In the genomic region with DNA sequence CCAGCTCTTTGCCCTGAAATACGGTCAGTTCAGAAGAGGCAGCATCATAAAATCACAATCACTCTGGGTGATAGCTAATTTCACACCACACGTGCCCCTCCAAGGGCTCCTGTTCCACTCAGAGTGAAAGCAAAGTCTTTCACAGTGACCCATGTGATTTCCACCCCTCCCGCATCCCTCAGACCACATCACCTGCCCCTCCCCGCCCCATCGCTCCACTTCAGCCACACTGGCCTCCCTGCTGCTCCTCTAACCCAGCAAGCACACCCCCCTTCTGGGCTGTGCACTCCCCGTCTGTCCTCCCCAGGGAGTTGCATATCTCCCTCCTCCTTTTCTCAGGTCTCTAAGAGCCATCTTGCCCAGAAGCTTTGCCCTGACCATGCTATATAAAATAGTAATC, we compare ENCODE assay signal across 1 cellular context.
A peak's percentile ranks its signal among the peaks of the same experiment; 100 is the strongest.
TF ChIP-seq lines count a peak whose summit lies in the region.

No MANE protein-coding gene starts in this region.

TF ChIP-seq in GM12878, 131 proteins besides CTCF, POLR2A, EP300 and RAD21 (continued from another document and continues in another):
- TF ChIP-seq, protein P1, sequence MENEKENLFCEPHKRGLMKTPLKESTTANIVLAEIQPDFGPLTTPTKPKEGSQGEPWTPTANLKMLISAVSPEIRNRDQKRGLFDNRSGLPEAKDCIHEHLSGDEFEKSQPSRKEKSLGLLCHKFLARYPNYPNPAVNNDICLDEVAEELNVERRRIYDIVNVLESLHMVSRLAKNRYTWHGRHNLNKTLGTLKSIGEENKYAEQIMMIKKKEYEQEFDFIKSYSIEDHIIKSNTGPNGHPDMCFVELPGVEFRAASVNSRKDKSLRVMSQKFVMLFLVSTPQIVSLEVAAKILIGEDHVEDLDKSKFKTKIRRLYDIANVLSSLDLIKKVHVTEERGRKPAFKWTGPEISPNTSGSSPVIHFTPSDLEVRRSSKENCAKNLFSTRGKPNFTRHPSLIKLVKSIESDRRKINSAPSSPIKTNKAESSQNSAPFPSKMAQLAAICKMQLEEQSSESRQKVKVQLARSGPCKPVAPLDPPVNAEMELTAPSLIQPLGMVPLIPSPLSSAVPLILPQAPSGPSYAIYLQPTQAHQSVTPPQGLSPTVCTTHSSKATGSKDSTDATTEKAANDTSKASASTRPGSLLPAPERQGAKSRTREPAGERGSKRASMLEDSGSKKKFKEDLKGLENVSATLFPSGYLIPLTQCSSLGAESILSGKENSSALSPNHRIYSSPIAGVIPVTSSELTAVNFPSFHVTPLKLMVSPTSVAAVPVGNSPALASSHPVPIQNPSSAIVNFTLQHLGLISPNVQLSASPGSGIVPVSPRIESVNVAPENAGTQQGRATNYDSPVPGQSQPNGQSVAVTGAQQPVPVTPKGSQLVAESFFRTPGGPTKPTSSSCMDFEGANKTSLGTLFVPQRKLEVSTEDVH (IDR thresholded peaks at IDR 0.05; ENCODE audit: low read depth, partially characterized antibody) = no peak
- TF ChIP-seq SMARCA5 (IDR thresholded peaks at IDR 0.05) (no peak), CREB1 (IDR thresholded peaks at IDR 0.05; ENCODE audit: low read depth) (no peak), RB1 (IDR thresholded peaks at IDR 0.05; ENCODE audit: borderline replicate concordance) (peak; percentile 76; the same call in 1 of the 2 replicates), CBX5 (IDR thresholded peaks at IDR 0.05; ENCODE audit: low read depth) (no peak), POLR2AphosphoS5 (IDR thresholded peaks at IDR 0.05; ENCODE audit: low read length) (no peak), CREM (IDR thresholded peaks at IDR 0.05; ENCODE audit: low read depth) (no peak), ATF7 (IDR thresholded peaks at IDR 0.05; ENCODE audit: low read depth) (peak; percentile 53), CEBPB (IDR thresholded peaks at IDR 0.05; ENCODE audit: borderline replicate concordance in 1 of 2, low read depth in 2 of 2, low read length in 2 of 2) (no peak), MEF2B (IDR thresholded peaks at IDR 0.05; ENCODE audit: partially characterized antibody, poor library complexity, severe bottlenecking) (peak; percentile 98), MTA3 (IDR thresholded peaks at IDR 0.05; ENCODE audit: borderline replicate concordance, low read length) (no peak), PML (IDR thresholded peaks at IDR 0.05; ENCODE audit: low read length) (no peak), LARP7 (IDR thresholded peaks at IDR 0.05) (no peak), ZNF622 (IDR thresholded peaks at IDR 0.05) (no peak), MXI1 (IDR thresholded peaks at IDR 0.05; ENCODE audit: low read depth, low read length) (no peak; the same call in 1 of the 2 replicates), NFYA (IDR thresholded peaks at IDR 0.05; ENCODE audit: borderline replicate concordance, low read depth, low read length) (no peak), ETV6 (conservative IDR thresholded peaks at IDR 0.05 in 1 of 2, IDR thresholded peaks at IDR 0.05 in 1 of 2; ENCODE audit: borderline replicate concordance in 1 of 2, low read depth in 1 of 2) (no peak), NBN (IDR thresholded peaks at IDR 0.05) (peak; percentile 90), SPI1 (IDR thresholded peaks at IDR 0.05; ENCODE audit: borderline replicate concordance, insufficient read depth, low read depth, low read length) (no peak), BACH1 (IDR thresholded peaks at IDR 0.05; ENCODE audit: borderline replicate concordance) (no peak), HDGF (IDR thresholded peaks at IDR 0.05) (peak; percentile 81), TAF1 (IDR thresholded peaks at IDR 0.05; ENCODE audit: borderline replicate concordance, low read depth, low read length) (no peak), ESRRA (IDR thresholded peaks at IDR 0.05; ENCODE audit: low read length) (no peak), STAT3 (IDR thresholded peaks at IDR 0.05; ENCODE audit: low read depth, low read length) (no peak), BCL11A (IDR thresholded peaks at IDR 0.05; ENCODE audit: low read depth, low read length) (peak; percentile 57; the same call in 1 of the 2 replicates), NFXL1 (IDR thresholded peaks at IDR 0.05; ENCODE audit: borderline replicate concordance) (no peak), FOXM1 (IDR thresholded peaks at IDR 0.05; ENCODE audit: low read depth, low read length) (no peak), SMAD1 (IDR thresholded peaks at IDR 0.05; ENCODE audit: low read depth, partially characterized antibody) (no peak), FOXK2 (IDR thresholded peaks at IDR 0.05) (no peak), TCF12 (IDR thresholded peaks at IDR 0.05; ENCODE audit: low read depth, low read length) (peak; percentile 57; the same call in 1 of the 2 replicates), MYB (IDR thresholded peaks at IDR 0.05; ENCODE audit: borderline replicate concordance, low read depth, low read length) (no peak), IRF4 (IDR thresholded peaks at IDR 0.05; ENCODE audit: low read depth, low read length) (peak; percentile 79; the same call in 1 of the 2 replicates), TCF7 (IDR thresholded peaks at IDR 0.05; ENCODE audit: borderline replicate concordance) (no peak), RBBP5 (conservative IDR thresholded peaks at IDR 0.05) (no peak), SIX5 (IDR thresholded peaks at IDR 0.05; ENCODE audit: low read depth, low read length, severe bottlenecking) (no peak)
- TF ChIP-seq, protein P2, sequence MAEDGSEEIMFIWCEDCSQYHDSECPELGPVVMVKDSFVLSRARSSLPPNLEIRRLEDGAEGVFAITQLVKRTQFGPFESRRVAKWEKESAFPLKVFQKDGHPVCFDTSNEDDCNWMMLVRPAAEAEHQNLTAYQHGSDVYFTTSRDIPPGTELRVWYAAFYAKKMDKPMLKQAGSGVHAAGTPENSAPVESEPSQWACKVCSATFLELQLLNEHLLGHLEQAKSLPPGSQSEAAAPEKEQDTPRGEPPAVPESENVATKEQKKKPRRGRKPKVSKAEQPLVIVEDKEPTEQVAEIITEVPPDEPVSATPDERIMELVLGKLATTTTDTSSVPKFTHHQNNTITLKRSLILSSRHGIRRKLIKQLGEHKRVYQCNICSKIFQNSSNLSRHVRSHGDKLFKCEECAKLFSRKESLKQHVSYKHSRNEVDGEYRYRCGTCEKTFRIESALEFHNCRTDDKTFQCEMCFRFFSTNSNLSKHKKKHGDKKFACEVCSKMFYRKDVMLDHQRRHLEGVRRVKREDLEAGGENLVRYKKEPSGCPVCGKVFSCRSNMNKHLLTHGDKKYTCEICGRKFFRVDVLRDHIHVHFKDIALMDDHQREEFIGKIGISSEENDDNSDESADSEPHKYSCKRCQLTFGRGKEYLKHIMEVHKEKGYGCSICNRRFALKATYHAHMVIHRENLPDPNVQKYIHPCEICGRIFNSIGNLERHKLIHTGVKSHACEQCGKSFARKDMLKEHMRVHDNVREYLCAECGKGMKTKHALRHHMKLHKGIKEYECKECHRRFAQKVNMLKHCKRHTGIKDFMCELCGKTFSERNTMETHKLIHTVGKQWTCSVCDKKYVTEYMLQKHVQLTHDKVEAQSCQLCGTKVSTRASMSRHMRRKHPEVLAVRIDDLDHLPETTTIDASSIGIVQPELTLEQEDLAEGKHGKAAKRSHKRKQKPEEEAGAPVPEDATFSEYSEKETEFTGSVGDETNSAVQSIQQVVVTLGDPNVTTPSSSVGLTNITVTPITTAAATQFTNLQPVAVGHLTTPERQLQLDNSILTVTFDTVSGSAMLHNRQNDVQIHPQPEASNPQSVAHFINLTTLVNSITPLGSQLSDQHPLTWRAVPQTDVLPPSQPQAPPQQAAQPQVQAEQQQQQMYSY (CRISPR knock-in tag; IDR thresholded peaks at IDR 0.05) = no peak
- TF ChIP-seq, protein P3, sequence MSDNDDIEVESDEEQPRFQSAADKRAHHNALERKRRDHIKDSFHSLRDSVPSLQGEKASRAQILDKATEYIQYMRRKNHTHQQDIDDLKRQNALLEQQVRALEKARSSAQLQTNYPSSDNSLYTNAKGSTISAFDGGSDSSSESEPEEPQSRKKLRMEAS (IDR thresholded peaks at IDR 0.05; ENCODE audit: low read depth, low read length) = no peak
- TF ChIP-seq, protein P4, sequence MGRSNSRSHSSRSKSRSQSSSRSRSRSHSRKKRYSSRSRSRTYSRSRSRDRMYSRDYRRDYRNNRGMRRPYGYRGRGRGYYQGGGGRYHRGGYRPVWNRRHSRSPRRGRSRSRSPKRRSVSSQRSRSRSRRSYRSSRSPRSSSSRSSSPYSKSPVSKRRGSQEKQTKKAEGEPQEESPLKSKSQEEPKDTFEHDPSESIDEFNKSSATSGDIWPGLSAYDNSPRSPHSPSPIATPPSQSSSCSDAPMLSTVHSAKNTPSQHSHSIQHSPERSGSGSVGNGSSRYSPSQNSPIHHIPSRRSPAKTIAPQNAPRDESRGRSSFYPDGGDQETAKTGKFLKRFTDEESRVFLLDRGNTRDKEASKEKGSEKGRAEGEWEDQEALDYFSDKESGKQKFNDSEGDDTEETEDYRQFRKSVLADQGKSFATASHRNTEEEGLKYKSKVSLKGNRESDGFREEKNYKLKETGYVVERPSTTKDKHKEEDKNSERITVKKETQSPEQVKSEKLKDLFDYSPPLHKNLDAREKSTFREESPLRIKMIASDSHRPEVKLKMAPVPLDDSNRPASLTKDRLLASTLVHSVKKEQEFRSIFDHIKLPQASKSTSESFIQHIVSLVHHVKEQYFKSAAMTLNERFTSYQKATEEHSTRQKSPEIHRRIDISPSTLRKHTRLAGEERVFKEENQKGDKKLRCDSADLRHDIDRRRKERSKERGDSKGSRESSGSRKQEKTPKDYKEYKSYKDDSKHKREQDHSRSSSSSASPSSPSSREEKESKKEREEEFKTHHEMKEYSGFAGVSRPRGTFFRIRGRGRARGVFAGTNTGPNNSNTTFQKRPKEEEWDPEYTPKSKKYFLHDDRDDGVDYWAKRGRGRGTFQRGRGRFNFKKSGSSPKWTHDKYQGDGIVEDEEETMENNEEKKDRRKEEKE (IDR thresholded peaks at IDR 0.05) = no peak
- TF ChIP-seq, protein P5, sequence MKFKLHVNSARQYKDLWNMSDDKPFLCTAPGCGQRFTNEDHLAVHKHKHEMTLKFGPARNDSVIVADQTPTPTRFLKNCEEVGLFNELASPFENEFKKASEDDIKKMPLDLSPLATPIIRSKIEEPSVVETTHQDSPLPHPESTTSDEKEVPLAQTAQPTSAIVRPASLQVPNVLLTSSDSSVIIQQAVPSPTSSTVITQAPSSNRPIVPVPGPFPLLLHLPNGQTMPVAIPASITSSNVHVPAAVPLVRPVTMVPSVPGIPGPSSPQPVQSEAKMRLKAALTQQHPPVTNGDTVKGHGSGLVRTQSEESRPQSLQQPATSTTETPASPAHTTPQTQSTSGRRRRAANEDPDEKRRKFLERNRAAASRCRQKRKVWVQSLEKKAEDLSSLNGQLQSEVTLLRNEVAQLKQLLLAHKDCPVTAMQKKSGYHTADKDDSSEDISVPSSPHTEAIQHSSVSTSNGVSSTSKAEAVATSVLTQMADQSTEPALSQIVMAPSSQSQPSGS (IDR thresholded peaks at IDR 0.05; ENCODE audit: low read length) = no peak
- TF ChIP-seq, protein P6, sequence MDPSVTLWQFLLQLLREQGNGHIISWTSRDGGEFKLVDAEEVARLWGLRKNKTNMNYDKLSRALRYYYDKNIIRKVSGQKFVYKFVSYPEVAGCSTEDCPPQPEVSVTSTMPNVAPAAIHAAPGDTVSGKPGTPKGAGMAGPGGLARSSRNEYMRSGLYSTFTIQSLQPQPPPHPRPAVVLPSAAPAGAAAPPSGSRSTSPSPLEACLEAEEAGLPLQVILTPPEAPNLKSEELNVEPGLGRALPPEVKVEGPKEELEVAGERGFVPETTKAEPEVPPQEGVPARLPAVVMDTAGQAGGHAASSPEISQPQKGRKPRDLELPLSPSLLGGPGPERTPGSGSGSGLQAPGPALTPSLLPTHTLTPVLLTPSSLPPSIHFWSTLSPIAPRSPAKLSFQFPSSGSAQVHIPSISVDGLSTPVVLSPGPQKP (IDR thresholded peaks at IDR 0.05; ENCODE audit: low read depth, low read length) = no peak
- TF ChIP-seq, protein P7, sequence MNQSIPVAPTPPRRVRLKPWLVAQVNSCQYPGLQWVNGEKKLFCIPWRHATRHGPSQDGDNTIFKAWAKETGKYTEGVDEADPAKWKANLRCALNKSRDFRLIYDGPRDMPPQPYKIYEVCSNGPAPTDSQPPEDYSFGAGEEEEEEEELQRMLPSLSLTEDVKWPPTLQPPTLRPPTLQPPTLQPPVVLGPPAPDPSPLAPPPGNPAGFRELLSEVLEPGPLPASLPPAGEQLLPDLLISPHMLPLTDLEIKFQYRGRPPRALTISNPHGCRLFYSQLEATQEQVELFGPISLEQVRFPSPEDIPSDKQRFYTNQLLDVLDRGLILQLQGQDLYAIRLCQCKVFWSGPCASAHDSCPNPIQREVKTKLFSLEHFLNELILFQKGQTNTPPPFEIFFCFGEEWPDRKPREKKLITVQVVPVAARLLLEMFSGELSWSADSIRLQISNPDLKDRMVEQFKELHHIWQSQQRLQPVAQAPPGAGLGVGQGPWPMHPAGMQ (IDR thresholded peaks at IDR 0.05; ENCODE audit: borderline replicate concordance) = 0 out of 2 replicates have a peak, but pooled peaks have one; percentile 25
- TF ChIP-seq, protein P8, sequence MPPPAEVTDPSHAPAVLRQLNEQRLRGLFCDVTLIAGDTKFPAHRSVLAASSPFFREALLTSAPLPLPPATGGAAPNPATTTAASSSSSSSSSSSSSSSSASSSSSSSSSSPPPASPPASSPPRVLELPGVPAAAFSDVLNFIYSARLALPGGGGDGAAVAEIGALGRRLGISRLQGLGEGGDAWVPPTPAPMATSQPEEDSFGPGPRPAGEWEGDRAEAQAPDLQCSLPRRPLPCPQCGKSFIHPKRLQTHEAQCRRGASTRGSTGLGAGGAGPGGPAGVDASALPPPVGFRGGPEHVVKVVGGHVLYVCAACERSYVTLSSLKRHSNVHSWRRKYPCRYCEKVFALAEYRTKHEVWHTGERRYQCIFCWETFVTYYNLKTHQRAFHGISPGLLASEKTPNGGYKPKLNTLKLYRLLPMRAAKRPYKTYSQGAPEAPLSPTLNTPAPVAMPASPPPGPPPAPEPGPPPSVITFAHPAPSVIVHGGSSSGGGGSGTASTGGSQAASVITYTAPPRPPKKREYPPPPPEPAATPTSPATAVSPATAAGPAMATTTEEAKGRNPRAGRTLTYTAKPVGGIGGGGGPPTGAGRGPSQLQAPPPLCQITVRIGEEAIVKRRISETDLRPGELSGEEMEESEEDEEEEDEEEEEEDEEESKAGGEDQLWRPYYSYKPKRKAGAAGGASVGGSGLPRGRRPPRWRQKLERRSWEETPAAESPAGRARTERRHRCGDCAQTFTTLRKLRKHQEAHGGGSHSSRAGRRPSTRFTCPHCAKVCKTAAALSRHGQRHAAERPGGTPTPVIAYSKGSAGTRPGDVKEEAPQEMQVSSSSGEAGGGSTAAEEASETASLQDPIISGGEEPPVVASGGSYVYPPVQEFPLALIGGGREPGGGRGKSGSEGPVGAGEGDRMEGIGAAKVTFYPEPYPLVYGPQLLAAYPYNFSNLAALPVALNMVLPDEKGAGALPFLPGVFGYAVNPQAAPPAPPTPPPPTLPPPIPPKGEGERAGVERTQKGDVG (CRISPR knock-in tag; IDR thresholded peaks at IDR 0.05) = no peak
- TF ChIP-seq, protein P9, sequence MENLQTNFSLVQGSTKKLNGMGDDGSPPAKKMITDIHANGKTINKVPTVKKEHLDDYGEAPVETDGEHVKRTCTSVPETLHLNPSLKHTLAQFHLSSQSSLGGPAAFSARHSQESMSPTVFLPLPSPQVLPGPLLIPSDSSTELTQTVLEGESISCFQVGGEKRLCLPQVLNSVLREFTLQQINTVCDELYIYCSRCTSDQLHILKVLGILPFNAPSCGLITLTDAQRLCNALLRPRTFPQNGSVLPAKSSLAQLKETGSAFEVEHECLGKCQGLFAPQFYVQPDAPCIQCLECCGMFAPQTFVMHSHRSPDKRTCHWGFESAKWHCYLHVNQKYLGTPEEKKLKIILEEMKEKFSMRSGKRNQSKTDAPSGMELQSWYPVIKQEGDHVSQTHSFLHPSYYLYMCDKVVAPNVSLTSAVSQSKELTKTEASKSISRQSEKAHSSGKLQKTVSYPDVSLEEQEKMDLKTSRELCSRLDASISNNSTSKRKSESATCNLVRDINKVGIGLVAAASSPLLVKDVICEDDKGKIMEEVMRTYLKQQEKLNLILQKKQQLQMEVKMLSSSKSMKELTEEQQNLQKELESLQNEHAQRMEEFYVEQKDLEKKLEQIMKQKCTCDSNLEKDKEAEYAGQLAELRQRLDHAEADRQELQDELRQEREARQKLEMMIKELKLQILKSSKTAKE (IDR thresholded peaks at IDR 0.05; ENCODE audit: low read depth, poor library complexity, severe bottlenecking) = peak; percentile 76
